ENCODE assay signal across 11 cellular contexts in the genomic region with DNA sequence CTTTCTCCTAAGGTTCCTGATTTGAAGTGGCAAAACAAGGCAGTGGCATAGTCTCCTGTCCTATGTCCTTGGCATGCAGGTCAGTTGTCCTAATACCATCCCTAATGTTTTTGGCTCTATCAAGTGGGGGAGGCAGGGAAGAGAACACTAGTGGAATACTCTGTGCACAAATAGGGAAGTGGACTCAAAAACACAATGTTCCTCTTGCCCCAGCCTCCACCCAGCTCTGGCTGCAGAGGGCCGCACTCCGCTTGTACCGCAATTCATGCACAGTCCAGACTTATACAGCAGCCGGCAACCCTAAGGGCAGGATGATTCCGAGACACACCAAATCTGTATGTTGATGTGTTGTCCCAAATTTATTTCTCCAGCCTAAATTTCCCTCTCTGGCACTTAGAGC. TPM values are rescaled to one million over a fixed set of nuclear protein-coding genes. Genes with fewer than 3 reads are reported as not detected.
DNase-seq lines count a peak whose midpoint lies in the region; ATAC-seq and TF ChIP-seq lines count a peak whose summit lies in the region.
"Had no signal": no experiment of that assay in that cellular context is flagged by ENCODE, and none has a peak within 500 bp of the region (broad histone marks: within the 10 kb centered on the region; RNA-seq: fewer than 3 reads in every experiment).

No MANE protein-coding gene starts in this region.

- H3K36me3 ChIP-seq in OCI-LY7 (ENCODE audit: insufficient read depth, low read length): peaks cover 13% of the 10 kb centered on the region; the same call in 1 of the 2 replicates
- peaks cover 0 to under 1% (median 0%) of the 10 kb centered on the region in 3 donors for H3K36me3 ChIP-seq in esophagus squamous epithelium
- H3K36me3 ChIP-seq in muscle layer of duodenum (ENCODE audit: control insufficient read depth in 1 of 2, insufficient read depth in 2 of 2, low read length in 2 of 2): peaks cover 0 to 4% of the 10 kb centered on the region in 2 donors
- peaks cover 9 to 10% (median 10%) of the 10 kb centered on the region in 3 donors for H3K36me3 ChIP-seq in tibial artery

- H3K4me3 ChIP-seq in OCI-LY7 (ENCODE audit: low read depth, low read length, poor library complexity, severe bottlenecking) (no peak overlapping the region), esophagus squamous epithelium (no peak overlapping the region), muscle layer of duodenum (ENCODE audit: low read depth in 1 of 2, low read length in 2 of 2) (no peak overlapping the region), tibial artery (no peak overlapping the region)

- BruUV-seq in OCI-LY7 (replicated peaks; lab: Mats Ljungman, UMichigan): no TSS peak

- H3K27me3 ChIP-seq in esophagus squamous epithelium: no peaks in the 10 kb centered on the region
- H3K27me3 ChIP-seq in muscle layer of duodenum (ENCODE audit: low read depth, low read length): no peaks in the 10 kb centered on the region
- no peaks in the 10 kb centered on the region for H3K27me3 ChIP-seq in tibial artery

- H3K4me2 ChIP-seq in OCI-LY7 (ENCODE audit: low read length): peak overlapping the region; percentile 94

- H3K4me1 ChIP-seq in OCI-LY7 (ENCODE audit: insufficient read depth, low read length, poor library complexity, severe bottlenecking) (peaks cover 69% of the 10 kb centered on the region), esophagus squamous epithelium (peaks cover 6 to 68% (median 13%) of the 10 kb centered on the region in 3 donors), muscle layer of duodenum (ENCODE audit: control insufficient read depth in 1 of 2, insufficient read depth in 2 of 2, low read length in 2 of 2) (peaks cover 20 to 55% of the 10 kb centered on the region in 2 donors), tibial artery (peaks cover 0 to 73% (median 35%) of the 10 kb centered on the region in 4 donors)

- 75 to 76% methylated on average over 5 of the region's 5 CpGs for WGBS in esophagus squamous epithelium, 2 donors

- H3K9me2 ChIP-seq in OCI-LY7 (ENCODE audit: insufficient read depth, low read length): no peaks in the 10 kb centered on the region

- H2AFZ ChIP-seq in OCI-LY7 (ENCODE audit: low read length): peak overlapping the region; percentile 78

- TF ChIP-seq CTCF in OCI-LY7 (conservative IDR thresholded peaks at IDR 0.05; ENCODE audit: low read length) (no peak), esophagus squamous epithelium (IDR thresholded peaks at IDR 0.05) (no peak), tibial artery (IDR thresholded peaks at IDR 0.05) (no peak)

- CTCF ChIA-PET in OCI-LY7 (lab: Charles Lee; ENCODE audit: unreplicated experiment): no interaction called here

- peak in 1 of 4 donors; percentile 22 for TF ChIP-seq POLR2A in esophagus squamous epithelium (IDR thresholded peaks at IDR 0.05)

- no peak for ATAC-seq in GM19452 (IDR thresholded peaks at IDR 0.05; ENCODE audit: unreplicated experiment)

- H3K79me2 ChIP-seq in OCI-LY7 (ENCODE audit: insufficient read depth, low read depth, low read length): peaks cover under 1% of the 10 kb centered on the region; the same call in 1 of the 2 replicates

- H3K9me3 ChIP-seq in OCI-LY7 (ENCODE audit: low read length) (no peaks in the 10 kb centered on the region), esophagus squamous epithelium (no peaks in the 10 kb centered on the region), muscle layer of duodenum (ENCODE audit: control insufficient read depth in 1 of 2, low read length in 2 of 2) (no peaks in the 10 kb centered on the region), tibial artery (no peaks in the 10 kb centered on the region)

- in situ Hi-C loops in ACHN (cut with HindIII; ENCODE audit: low pct_ligation_motif_present, low pct_unique_long_range_greater_than_20kb, low sequenced_read_pairs): no loop called here

- peak overlapping the region; percentile 99 for H3K27ac ChIP-seq in OCI-LY7 (ENCODE audit: low read depth, low read length, poor library complexity, severe bottlenecking)
- peak overlapping the region; percentile 76 to 94 (median 90) for H3K27ac ChIP-seq in esophagus squamous epithelium
- H3K27ac ChIP-seq in muscle layer of duodenum (ENCODE audit: low read length): peak overlapping the region; percentile 98
- H3K27ac ChIP-seq in tibial artery: peak overlapping the region; percentile 96 to 97

- POLR2A ChIA-PET in OCI-LY7 (lab: Charles Lee): interaction anchor here (1.6 to 1.9 kb wide), 4 partner anchors 14 to 91 kb away, joined by 3 to 9 read pairs (median 6); partner anchors contain the start of gene PLEKHO1

- intact Hi-C loops in OCI-LY7 (cut with micrococcal nuclease; ENCODE audit: unreplicated experiment) (loop anchor here (2.0 to 10.0 kb wide), 2 partner anchors 13 to 279 kb away; a partner anchor contains a TSS), esophagus squamous epithelium (cut with DNase I) (no loop called here), tibial artery (cut with DNase I; ENCODE audit: low total_unique reads) (no loop called here)

- no peak for DNase-seq in OCI-LY7 (ENCODE audit: low spot score)
- DNase-seq in esophagus squamous epithelium (lab: John Stamatoyannopoulos, UW): no peak
- peak; percentile 60 to 76 for DNase-seq in tibial artery
- DNase-seq in ACHN: no peak
- no peak for DNase-seq in NCI-H226
- no peak for DNase-seq in NCI-H2029 (lab: John Stamatoyannopoulos, UW)
- DNase-seq: H7, NCI-H526 treated with DMSO at 0.1 percent for 48 hours, posterior cingulate gyrus had no signal

- H4K20me1 ChIP-seq in OCI-LY7 (ENCODE audit: insufficient read depth, low read length): no peaks in the 10 kb centered on the region

RNA-seq across cellular contexts. Expression of gene PLEKHO1, which starts 14.5 kb away (rescaled TPM):
- total RNA-seq in OCI-LY7 (2014; rRNA removed; shearing (Covaris generic)): 122 and 127 TPM in 2 replicates
- total RNA-seq in OCI-LY7 (2022): 75.5 and 82.4 TPM in 2 replicates
- 10 to 100 TPM in 2 of 4 donors, 1 to 10 TPM in 2; 6.0 to 46.9 (median 13.3) TPM for total RNA-seq in esophagus squamous epithelium

Comparison
In these comparisons a context has a peak if more than half of its experiments do, and no peak if none do; other contexts are left out.
1. DNase-seq: peak in tibial artery (2 of 2); none in OCI-LY7 (single experiment), esophagus squamous epithelium (single experiment), ACHN (single experiment), NCI-H226 (single experiment) and NCI-H2029 (single experiment).
2. Peak in every context shown above with its lines, with median percentiles within 50 percentile points of each other: H3K27ac ChIP-seq.